ENCODE assay signal across 9 cellular contexts in genomic region chrX:43813898-43814297, GRCh38.
DNase-seq lines count a peak whose midpoint lies in the region; ATAC-seq, FAIRE-seq and TF ChIP-seq lines count a peak whose summit lies in the region.
"Had no signal": no experiment of that assay in that cellular context is flagged by ENCODE, and none has a peak within 500 bp of the region (broad histone marks: within the 10 kb centered on the region; RNA-seq: fewer than 3 reads in every experiment).

No MANE protein-coding gene starts in this region.

- ATAC-seq in HG03378 (IDR thresholded peaks at IDR 0.05; ENCODE audit: unreplicated experiment), result no peak
- ATAC-seq: stimulated activated memory B cell treated with anti-CD40 and anti-IgM and Interleukin-4, amounts not matched to agents 10 μg/mL and 1 μg/mL and 100 μg/mL, for 72 hours had no signal

- in situ Hi-C loops in G401 (cut with HindIII; ENCODE audit: low sequenced_read_pairs), result no loop called here

- no peak for FAIRE-seq in GM12891 (lab: Jason Lieb, UNC)

- H4K20me1 ChIP-seq in SK-N-SH (ENCODE audit: insufficient read depth), result no peaks in the 10 kb centered on the region
- no peaks in the 10 kb centered on the region for H4K20me1 ChIP-seq in fibroblast of lung (ENCODE audit: control insufficient read depth, extremely low read depth, insufficient read depth, low read length)

- CTCF ChIA-PET in A673 (lab: Charles Lee), result interaction anchor here (0.5 kb wide), 1 partner anchor 22 kb away, joined by 3 read pairs; no protein-coding TSS in a partner anchor
- CTCF ChIA-PET in SK-N-SH (lab: Yijun Ruan, JAX), result interaction anchor here (1.0 to 1.2 kb wide), 4 partner anchors 10 to 430 kb away, joined by 3 to 4 read pairs (median 4); no protein-coding TSS in a partner anchor

- no peak for TF ChIP-seq RAD21 in SK-N-SH (IDR thresholded peaks at IDR 0.05; ENCODE audit: low read length)

- TF ChIP-seq CTCF in A673 (conservative IDR thresholded peaks at IDR 0.05; ENCODE audit: low read depth, low read length), result peak; percentile 46
- peak; percentile 36 for TF ChIP-seq CTCF in SK-N-SH (IDR thresholded peaks at IDR 0.05)
- TF ChIP-seq CTCF in fibroblast of lung (conservative IDR thresholded peaks at IDR 0.05 in 1 of 2, IDR thresholded peaks at IDR 0.05 in 1 of 2; ENCODE audit: low read depth in 1 of 2, low read length in 2 of 2), result peak in 1 of 2 donors; percentile 27

- H3K79me2 ChIP-seq in SK-N-SH (ENCODE audit: insufficient read depth), result no peaks in the 10 kb centered on the region
- no peaks in the 10 kb centered on the region for H3K79me2 ChIP-seq in fibroblast of lung (ENCODE audit: control insufficient read depth, insufficient read depth, low read length)

- H3K4me1 ChIP-seq in A673 (ENCODE audit: insufficient read depth, low read length, poor library complexity, severe bottlenecking), result no peaks in the 10 kb centered on the region
- no peaks in the 10 kb centered on the region for H3K4me1 ChIP-seq in SK-N-SH (ENCODE audit: control insufficient read depth in 1 of 2, insufficient read depth in 2 of 2, low read depth in 1 of 2, low read length in 1 of 2)
- no peaks in the 10 kb centered on the region for H3K4me1 ChIP-seq in fibroblast of lung (ENCODE audit: control insufficient read depth, extremely low read depth, insufficient read depth, low read length)

- TF ChIP-seq EP300 in SK-N-SH (IDR thresholded peaks at IDR 0.05; ENCODE audit: borderline replicate concordance in 1 of 2, low read depth in 1 of 2, low read length in 1 of 2), result no peak

- intact Hi-C loops in A673 (cut with micrococcal nuclease; ENCODE audit: unreplicated experiment), result no loop called here

- H3K4me2 ChIP-seq in SK-N-SH, result no peak overlapping the region
- H3K4me2 ChIP-seq in fibroblast of lung (ENCODE audit: extremely low read depth, insufficient read depth, low read length), result no peak overlapping the region

- no peaks in the 10 kb centered on the region for H3F3A ChIP-seq in SK-N-SH (replicated peaks; ENCODE audit: insufficient read depth)

- H3K9me2 ChIP-seq in SK-N-SH, result no peaks in the 10 kb centered on the region

- no TSS peak for BruUV-seq in A673 (replicated peaks; lab: Mats Ljungman, UMichigan)

- no peak for TF ChIP-seq POLR2A in GM12891 (IDR thresholded peaks at IDR 0.05; ENCODE audit: low read depth, low read length)

- no peak overlapping the region for H3K9ac ChIP-seq in SK-N-SH
- H3K9ac ChIP-seq in fibroblast of lung (ENCODE audit: insufficient read depth, low read length), result no peak overlapping the region

- no peak overlapping the region for H3K27ac ChIP-seq in A673 (ENCODE audit: low read depth, low read length, poor library complexity, severe bottlenecking)
- H3K27ac ChIP-seq in SK-N-SH (ENCODE audit: low read depth in 2 of 2, low read length in 1 of 2), result no peak overlapping the region
- no peak overlapping the region for H3K27ac ChIP-seq in fibroblast of lung (ENCODE audit: insufficient read depth, low read length)

- H3K27me3 ChIP-seq in A673 (replicated peaks; ENCODE audit: insufficient read depth, low read depth, low read length, poor library complexity) (no peaks in the 10 kb centered on the region), SK-N-SH (ENCODE audit: insufficient read depth) (no peaks in the 10 kb centered on the region), fibroblast of lung (ENCODE audit: control insufficient read depth, insufficient read depth, low read length) (no peaks in the 10 kb centered on the region)

- no peak overlapping the region for H2AFZ ChIP-seq in SK-N-SH (ENCODE audit: low read depth)
- H2AFZ ChIP-seq in fibroblast of lung (ENCODE audit: low read length), result no peak overlapping the region

- H3K9me3 ChIP-seq in A673 (ENCODE audit: low read depth, low read length, poor library complexity, severe bottlenecking), result no peaks in the 10 kb centered on the region
- no peaks in the 10 kb centered on the region for H3K9me3 ChIP-seq in SK-N-SH
- H3K9me3 ChIP-seq in fibroblast of lung (ENCODE audit: control insufficient read depth, insufficient read depth, low read depth, low read length), result no peaks in the 10 kb centered on the region

- no peak overlapping the region for H3K4me3 ChIP-seq in A673 (ENCODE audit: low read depth, low read length, poor library complexity, severe bottlenecking)
- H3K4me3 ChIP-seq in SK-N-SH (ENCODE audit: low read depth in 2 of 2, low read length in 1 of 2), result no peak overlapping the region
- H3K4me3 ChIP-seq in fibroblast of lung (replicated peaks in 1 of 4; ENCODE audit: control extremely low read depth in 1 of 4, insufficient read depth in 1 of 4, low read depth in 3 of 4, low read length in 4 of 4), result no peak overlapping the region

- no peaks in the 10 kb centered on the region for H3K36me3 ChIP-seq in A673 (ENCODE audit: insufficient read depth, low read length, poor library complexity, severe bottlenecking)
- H3K36me3 ChIP-seq in SK-N-SH (replicated peaks in 1 of 2; ENCODE audit: control insufficient read depth in 1 of 2, insufficient read depth in 2 of 2, low read length in 1 of 2), result no peaks in the 10 kb centered on the region
- no peaks in the 10 kb centered on the region for H3K36me3 ChIP-seq in fibroblast of lung (ENCODE audit: control insufficient read depth, insufficient read depth, low read length)

- DNase-seq in A673 (ENCODE audit: low spot score), result peak; percentile 52
- DNase-seq in G401 (ENCODE audit: low spot score), result peak; percentile 70
- DNase-seq in SK-N-SH, result no peak
- DNase-seq in fibroblast of lung (ENCODE audit: low read depth in 2 of 2), result peak; percentile 13 to 29
- no peak for DNase-seq in GM19240 (ENCODE audit: insufficient read length, low spot score)
- DNase-seq in NCI-H1417 (lab: John Stamatoyannopoulos, UW), result no peak
- no peak for DNase-seq in GM12891 (ENCODE audit: insufficient read length, low spot score)

- POLR2A ChIA-PET in A673 (lab: Charles Lee; ENCODE audit: low non-redundant PET), result no interaction called here
- POLR2A ChIA-PET in SK-N-SH (lab: Yijun Ruan, JAX), result no interaction called here

TF ChIP-seq in SK-N-SH, 30 proteins besides CTCF, POLR2A, EP300 and RAD21 (continues in another document):
- TF ChIP-seq TEAD4 (IDR thresholded peaks at IDR 0.05; ENCODE audit: borderline replicate concordance, insufficient read depth) (no peak), SIN3A (IDR thresholded peaks at IDR 0.05; ENCODE audit: borderline replicate concordance, low read depth, low read length) (no peak), POLR2AphosphoS5 (IDR thresholded peaks at IDR 0.05; ENCODE audit: low read depth, low read length) (no peak), MAX (IDR thresholded peaks at IDR 0.05; ENCODE audit: low read depth) (no peak)

TF ChIP-seq in GM12891, 5 proteins besides CTCF, POLR2A, EP300 and RAD21:
- TF ChIP-seq TAF1 (IDR thresholded peaks at IDR 0.05; ENCODE audit: low read depth, low read length), result no peak

Comparison
In these comparisons a context has a peak if more than half of its experiments do, and no peak if none do; other contexts are left out.
1. DNase-seq: peak in A673 (single experiment), G401 (single experiment) and fibroblast of lung (2 of 2); none in SK-N-SH (single experiment), GM19240 (single experiment), NCI-H1417 (0 of 3) and GM12891 (single experiment).